8 cellular contexts compared by ENCODE assay signal in the genomic region with DNA sequence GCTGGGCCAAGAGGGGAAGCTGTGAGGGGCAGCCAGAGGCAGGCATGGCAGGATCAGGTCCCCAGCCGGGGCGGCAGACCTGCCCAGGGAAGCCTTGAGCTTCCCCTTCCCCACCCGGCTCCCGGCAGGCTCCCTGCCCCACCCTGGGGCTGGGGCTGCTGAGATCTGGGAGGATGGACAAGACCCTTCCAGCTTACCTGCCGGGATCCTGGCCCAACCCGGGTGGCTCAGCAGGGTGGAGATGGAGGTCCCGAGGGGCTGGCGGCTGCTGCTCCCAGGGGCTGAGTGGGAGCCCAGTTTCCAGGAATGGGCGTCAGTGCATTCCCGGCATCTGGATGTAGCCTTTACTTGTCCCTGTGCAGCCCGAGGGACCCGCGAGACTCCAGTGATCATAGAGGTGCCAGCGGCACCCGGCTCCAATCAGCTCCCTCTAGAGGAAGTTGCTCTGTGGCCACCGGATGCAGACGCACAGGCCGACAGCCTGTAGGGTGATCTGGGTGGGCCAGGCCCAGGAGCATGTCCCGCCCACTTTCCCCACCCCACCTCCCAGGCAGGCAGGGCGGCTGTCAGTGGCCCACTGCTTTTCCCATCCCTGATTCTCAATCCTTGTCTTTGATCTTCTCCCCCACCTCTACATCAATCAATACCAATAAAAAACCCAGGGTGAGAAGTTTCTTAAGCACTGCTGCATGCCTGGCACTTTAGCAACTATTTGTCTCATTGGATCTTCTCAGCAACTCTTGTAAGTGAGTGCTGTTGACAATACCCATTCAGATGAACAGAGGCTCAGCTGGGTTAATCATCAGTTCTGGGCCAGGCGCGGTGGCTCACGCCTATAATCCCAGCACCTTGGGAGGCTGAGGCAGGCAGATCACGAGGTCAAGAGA. TPM values are rescaled to one million over a fixed set of nuclear protein-coding genes. Genes with fewer than 3 reads are reported as not detected.
DNase-seq lines count a peak whose midpoint lies in the region; ATAC-seq and TF ChIP-seq lines count a peak whose summit lies in the region.

A gene (minus strand): TSS at position 449 of the 887 bp plus-strand sequence. CDS start 2,672 bp downstream, outside the sequence.

- H3K4me3 Mint-ChIP-seq in GM23338 (peak within 1 kb of the TSS; percentile 85), nephron progenitor cell (peak within 1 kb of the TSS; percentile 85)
- peak within 1 kb of the TSS; percentile 87 for H3K4me3 Mint-ChIP-seq in stimulated activated naive CD8-positive, alpha-beta T cell treated with anti-CD3 and anti-CD28 coated beads, Interleukin-15, Interleukin-2, amounts not matched to agents 100 ng/mL and 50 ng/mL, for 24 hours

- H4K20me1 ChIP-seq in GM23338 (replicated peaks; ENCODE audit: insufficient read depth) = no peaks in the 10 kb centered on the region

- no peaks in the 10 kb centered on the region for H3F3A ChIP-seq in GM23338 (replicated peaks; ENCODE audit: low read depth)

- H3K27ac Mint-ChIP-seq in GM23338 (peak within 1 kb of the TSS; percentile 44; the same call in 1 of the 2 replicates), nephron progenitor cell (no peak within 1 kb of the TSS)
- peak within 1 kb of the TSS; percentile 91 for H3K27ac Mint-ChIP-seq in stimulated activated naive CD8-positive, alpha-beta T cell treated with anti-CD3 and anti-CD28 coated beads, Interleukin-15, Interleukin-2, amounts not matched to agents 100 ng/mL and 50 ng/mL, for 24 hours

- no peaks in the 10 kb centered on the region for H3K27me3 ChIP-seq in GM23338 (ENCODE audit: insufficient read depth)

- H3K4me3 ChIP-seq in GM23338 = peak within 1 kb of the TSS; percentile 98
- peak within 1 kb of the TSS; percentile 85 for H3K4me3 ChIP-seq in LNCaP clone FGC (ENCODE audit: low read depth, low read length)
- peak within 1 kb of the TSS; percentile 85 for H3K4me3 ChIP-seq in fibroblast of the aortic adventitia (ENCODE audit: low read depth, low read length)

- peak within 1 kb of the TSS; percentile 78; the same call in 1 of the 2 replicates for H3K27ac ChIP-seq in GM23338 (ENCODE audit: low read depth)

- H3K36me3 ChIP-seq in GM23338 (ENCODE audit: insufficient read depth) = no peaks in the 10 kb centered on the region

- no peaks in the 10 kb centered on the region for H3K9me2 ChIP-seq in GM23338 (ENCODE audit: insufficient read depth)

- DNase-seq in EH (ENCODE audit: low read depth) = peak; percentile 94
- peak; percentile 94 for DNase-seq in GM23338 (ENCODE audit: low spot score)
- no peak for DNase-seq in LNCaP clone FGC (ENCODE audit: low read depth)
- DNase-seq in activated effector memory CD4-positive, alpha-beta T cell treated with Interleukin-2 at 50 U/mL for 16 hours = peak; percentile 76
- peak; percentile 85 for DNase-seq in fibroblast of the aortic adventitia (ENCODE audit: low read depth)
- DNase-seq in nephron progenitor cell = peak; percentile 84

- peak within 1 kb of the TSS; percentile 98 for H3K4me2 ChIP-seq in GM23338

- H3K9me3 Mint-ChIP-seq in GM23338 (no peaks in the 10 kb centered on the region; the same call in 2 of the 3 replicates), nephron progenitor cell (no peaks in the 10 kb centered on the region)
- H3K9me3 Mint-ChIP-seq in stimulated activated naive CD8-positive, alpha-beta T cell treated with anti-CD3 and anti-CD28 coated beads, Interleukin-15, Interleukin-2, amounts not matched to agents 100 ng/mL and 50 ng/mL, for 24 hours = no peaks in the 10 kb centered on the region

- H3K4me1 Mint-ChIP-seq in GM23338 (peaks cover 13% of the 10 kb centered on the region), nephron progenitor cell (peaks cover 24% of the 10 kb centered on the region)
- peaks cover 29% of the 10 kb centered on the region for H3K4me1 Mint-ChIP-seq in stimulated activated naive CD8-positive, alpha-beta T cell treated with anti-CD3 and anti-CD28 coated beads, Interleukin-15, Interleukin-2, amounts not matched to agents 100 ng/mL and 50 ng/mL, for 24 hours (ENCODE audit: low read depth)

- ATAC-seq in GM23338 = peak; percentile 95

- H3K36me3 Mint-ChIP-seq in GM23338 (ENCODE audit: low read depth) = peaks cover 16% of the 10 kb centered on the region
- peaks cover 8% of the 10 kb centered on the region for H3K36me3 Mint-ChIP-seq in nephron progenitor cell (ENCODE audit: low read depth)
- H3K36me3 Mint-ChIP-seq in stimulated activated naive CD8-positive, alpha-beta T cell treated with anti-CD3 and anti-CD28 coated beads, Interleukin-15, Interleukin-2, amounts not matched to agents 100 ng/mL and 50 ng/mL, for 24 hours (ENCODE audit: low read depth) = peaks cover 25% of the 10 kb centered on the region

- TF ChIP-seq POLR2A in Raji (IDR thresholded peaks at IDR 0.05; ENCODE audit: insufficient read depth, low read depth, low read length) = peak; percentile 83

- H3K27me3 Mint-ChIP-seq in GM23338 (ENCODE audit: insufficient read depth, low read depth, poor library complexity) = peaks cover 9% of the 10 kb centered on the region
- H3K27me3 Mint-ChIP-seq in nephron progenitor cell (ENCODE audit: low read depth, poor library complexity) = no peaks in the 10 kb centered on the region
- H3K27me3 Mint-ChIP-seq in stimulated activated naive CD8-positive, alpha-beta T cell treated with anti-CD3 and anti-CD28 coated beads, Interleukin-15, Interleukin-2, amounts not matched to agents 100 ng/mL and 50 ng/mL, for 24 hours = no peaks in the 10 kb centered on the region

- peak within 1 kb of the TSS; percentile 84 for H2AFZ ChIP-seq in GM23338

- peaks cover 5% of the 10 kb centered on the region; the same call in 1 of the 2 replicates for H3K4me1 ChIP-seq in GM23338 (ENCODE audit: insufficient read depth)

- peaks cover 16% of the 10 kb centered on the region for H3K79me2 ChIP-seq in GM23338 (replicated peaks; ENCODE audit: insufficient read depth)

- TF ChIP-seq CTCF in GM23338 (conservative IDR thresholded peaks at IDR 0.05; ENCODE audit: low read depth in 2 of 2) (peak; percentile 24 to 60; a peak in 3 of 4 replicates), LNCaP clone FGC (IDR thresholded peaks at IDR 0.05; ENCODE audit: control insufficient read depth, extremely low read depth, insufficient read depth) (peak; percentile 55), fibroblast of the aortic adventitia (IDR thresholded peaks at IDR 0.05; ENCODE audit: insufficient read depth, low read length) (peak; percentile 60), nephron progenitor cell (IDR thresholded peaks at IDR 0.05) (no peak)

TF ChIP-seq in GM23338, 12 proteins besides CTCF, POLR2A, EP300 and RAD21:
- peak; percentile 89 for TF ChIP-seq CREB1 (CRISPR knock-in tag; IDR thresholded peaks at IDR 0.05; ENCODE audit: low read depth)
- TF ChIP-seq POLR2AphosphoS5 (IDR thresholded peaks at IDR 0.05; ENCODE audit: low read depth) = peak; percentile 79
- TF ChIP-seq STAT1 (IDR thresholded peaks at IDR 0.05; ENCODE audit: unreplicated experiment) = no peak
- TF ChIP-seq, protein P1, sequence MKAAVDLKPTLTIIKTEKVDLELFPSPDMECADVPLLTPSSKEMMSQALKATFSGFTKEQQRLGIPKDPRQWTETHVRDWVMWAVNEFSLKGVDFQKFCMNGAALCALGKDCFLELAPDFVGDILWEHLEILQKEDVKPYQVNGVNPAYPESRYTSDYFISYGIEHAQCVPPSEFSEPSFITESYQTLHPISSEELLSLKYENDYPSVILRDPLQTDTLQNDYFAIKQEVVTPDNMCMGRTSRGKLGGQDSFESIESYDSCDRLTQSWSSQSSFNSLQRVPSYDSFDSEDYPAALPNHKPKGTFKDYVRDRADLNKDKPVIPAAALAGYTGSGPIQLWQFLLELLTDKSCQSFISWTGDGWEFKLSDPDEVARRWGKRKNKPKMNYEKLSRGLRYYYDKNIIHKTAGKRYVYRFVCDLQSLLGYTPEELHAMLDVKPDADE (IDR thresholded peaks at IDR 0.05) = peak; percentile 53; the same call in 1 of the 2 replicates
- no peak for TF ChIP-seq ZNF114 (CRISPR knock-in tag; IDR thresholded peaks at IDR 0.05)

RNA-seq across cellular contexts. Expression of the gene that starts here (rescaled TPM):
- total RNA-seq in GM23338 (2014; rRNA removed; shearing (Covaris generic)) = 45.0 and 50.7 TPM in 2 replicates
- polyA plus RNA-seq in GM23338 (2016; fragmentation: Nextera tagmentation; extraction: Ambion mirVana) = 21.9 and 22.2 TPM in 2 replicates
- total RNA-seq in fibroblast of the aortic adventitia (ENCODE audit: low replicate concordance) = 5.2 and 9.9 TPM in 2 replicates
